1 cellular context compared by ENCODE assay signal in the genomic region with DNA sequence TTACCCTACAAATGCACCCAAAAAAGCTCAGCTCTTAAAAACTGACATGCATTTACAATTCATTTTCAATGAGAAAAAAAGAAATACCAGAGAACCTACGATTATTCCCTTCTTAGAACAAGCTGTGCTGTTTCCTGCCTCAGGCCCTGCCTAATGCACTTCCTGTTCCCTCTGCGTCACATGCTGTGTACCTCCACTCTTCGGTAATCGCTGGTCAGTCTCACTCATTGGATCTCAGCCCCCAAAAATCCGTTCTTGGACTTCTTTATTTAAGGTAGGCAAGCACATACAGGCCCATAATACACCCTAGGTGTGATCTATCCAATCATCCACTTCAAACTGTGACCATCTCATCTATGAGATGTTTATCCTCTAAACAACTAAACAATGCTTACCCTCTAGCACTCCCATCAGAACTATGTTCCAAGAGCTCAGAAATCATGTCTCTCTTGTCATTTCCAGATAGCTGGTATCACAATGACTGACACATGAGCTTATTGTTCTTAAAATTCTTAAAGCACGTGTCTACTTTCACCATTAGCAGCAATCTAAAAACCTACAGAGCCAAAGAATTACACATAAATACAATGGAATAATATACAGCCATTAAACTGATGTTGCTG.
TF ChIP-seq lines count a peak whose summit lies in the region.

No MANE protein-coding gene starts in this region.

TF ChIP-seq in GM12878, 131 proteins besides CTCF, POLR2A, EP300 and RAD21 (continued from another document):
- TF ChIP-seq, protein P1, sequence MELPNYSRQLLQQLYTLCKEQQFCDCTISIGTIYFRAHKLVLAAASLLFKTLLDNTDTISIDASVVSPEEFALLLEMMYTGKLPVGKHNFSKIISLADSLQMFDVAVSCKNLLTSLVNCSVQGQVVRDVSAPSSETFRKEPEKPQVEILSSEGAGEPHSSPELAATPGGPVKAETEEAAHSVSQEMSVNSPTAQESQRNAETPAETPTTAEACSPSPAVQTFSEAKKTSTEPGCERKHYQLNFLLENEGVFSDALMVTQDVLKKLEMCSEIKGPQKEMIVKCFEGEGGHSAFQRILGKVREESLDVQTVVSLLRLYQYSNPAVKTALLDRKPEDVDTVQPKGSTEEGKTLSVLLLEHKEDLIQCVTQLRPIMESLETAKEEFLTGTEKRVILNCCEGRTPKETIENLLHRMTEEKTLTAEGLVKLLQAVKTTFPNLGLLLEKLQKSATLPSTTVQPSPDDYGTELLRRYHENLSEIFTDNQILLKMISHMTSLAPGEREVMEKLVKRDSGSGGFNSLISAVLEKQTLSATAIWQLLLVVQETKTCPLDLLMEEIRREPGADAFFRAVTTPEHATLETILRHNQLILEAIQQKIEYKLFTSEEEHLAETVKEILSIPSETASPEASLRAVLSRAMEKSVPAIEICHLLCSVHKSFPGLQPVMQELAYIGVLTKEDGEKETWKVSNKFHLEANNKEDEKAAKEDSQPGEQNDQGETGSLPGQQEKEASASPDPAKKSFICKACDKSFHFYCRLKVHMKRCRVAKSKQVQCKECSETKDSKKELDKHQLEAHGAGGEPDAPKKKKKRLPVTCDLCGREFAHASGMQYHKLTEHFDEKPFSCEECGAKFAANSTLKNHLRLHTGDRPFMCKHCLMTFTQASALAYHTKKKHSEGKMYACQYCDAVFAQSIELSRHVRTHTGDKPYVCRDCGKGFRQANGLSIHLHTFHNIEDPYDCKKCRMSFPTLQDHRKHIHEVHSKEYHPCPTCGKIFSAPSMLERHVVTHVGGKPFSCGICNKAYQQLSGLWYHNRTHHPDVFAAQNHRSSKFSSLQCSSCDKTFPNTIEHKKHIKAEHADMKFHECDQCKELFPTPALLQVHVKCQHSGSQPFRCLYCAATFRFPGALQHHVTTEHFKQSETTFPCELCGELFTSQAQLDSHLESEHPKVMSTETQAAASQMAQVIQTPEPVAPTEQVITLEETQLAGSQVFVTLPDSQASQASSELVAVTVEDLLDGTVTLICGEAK (IDR thresholded peaks at IDR 0.05; ENCODE audit: borderline replicate concordance), result peak; percentile 14; the same call in 1 of the 2 replicates
- TF ChIP-seq, protein P2, sequence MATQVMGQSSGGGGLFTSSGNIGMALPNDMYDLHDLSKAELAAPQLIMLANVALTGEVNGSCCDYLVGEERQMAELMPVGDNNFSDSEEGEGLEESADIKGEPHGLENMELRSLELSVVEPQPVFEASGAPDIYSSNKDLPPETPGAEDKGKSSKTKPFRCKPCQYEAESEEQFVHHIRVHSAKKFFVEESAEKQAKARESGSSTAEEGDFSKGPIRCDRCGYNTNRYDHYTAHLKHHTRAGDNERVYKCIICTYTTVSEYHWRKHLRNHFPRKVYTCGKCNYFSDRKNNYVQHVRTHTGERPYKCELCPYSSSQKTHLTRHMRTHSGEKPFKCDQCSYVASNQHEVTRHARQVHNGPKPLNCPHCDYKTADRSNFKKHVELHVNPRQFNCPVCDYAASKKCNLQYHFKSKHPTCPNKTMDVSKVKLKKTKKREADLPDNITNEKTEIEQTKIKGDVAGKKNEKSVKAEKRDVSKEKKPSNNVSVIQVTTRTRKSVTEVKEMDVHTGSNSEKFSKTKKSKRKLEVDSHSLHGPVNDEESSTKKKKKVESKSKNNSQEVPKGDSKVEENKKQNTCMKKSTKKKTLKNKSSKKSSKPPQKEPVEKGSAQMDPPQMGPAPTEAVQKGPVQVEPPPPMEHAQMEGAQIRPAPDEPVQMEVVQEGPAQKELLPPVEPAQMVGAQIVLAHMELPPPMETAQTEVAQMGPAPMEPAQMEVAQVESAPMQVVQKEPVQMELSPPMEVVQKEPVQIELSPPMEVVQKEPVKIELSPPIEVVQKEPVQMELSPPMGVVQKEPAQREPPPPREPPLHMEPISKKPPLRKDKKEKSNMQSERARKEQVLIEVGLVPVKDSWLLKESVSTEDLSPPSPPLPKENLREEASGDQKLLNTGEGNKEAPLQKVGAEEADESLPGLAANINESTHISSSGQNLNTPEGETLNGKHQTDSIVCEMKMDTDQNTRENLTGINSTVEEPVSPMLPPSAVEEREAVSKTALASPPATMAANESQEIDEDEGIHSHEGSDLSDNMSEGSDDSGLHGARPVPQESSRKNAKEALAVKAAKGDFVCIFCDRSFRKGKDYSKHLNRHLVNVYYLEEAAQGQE (IDR thresholded peaks at IDR 0.05; ENCODE audit: low read depth, low read length), result no peak
- TF ChIP-seq, protein P3, sequence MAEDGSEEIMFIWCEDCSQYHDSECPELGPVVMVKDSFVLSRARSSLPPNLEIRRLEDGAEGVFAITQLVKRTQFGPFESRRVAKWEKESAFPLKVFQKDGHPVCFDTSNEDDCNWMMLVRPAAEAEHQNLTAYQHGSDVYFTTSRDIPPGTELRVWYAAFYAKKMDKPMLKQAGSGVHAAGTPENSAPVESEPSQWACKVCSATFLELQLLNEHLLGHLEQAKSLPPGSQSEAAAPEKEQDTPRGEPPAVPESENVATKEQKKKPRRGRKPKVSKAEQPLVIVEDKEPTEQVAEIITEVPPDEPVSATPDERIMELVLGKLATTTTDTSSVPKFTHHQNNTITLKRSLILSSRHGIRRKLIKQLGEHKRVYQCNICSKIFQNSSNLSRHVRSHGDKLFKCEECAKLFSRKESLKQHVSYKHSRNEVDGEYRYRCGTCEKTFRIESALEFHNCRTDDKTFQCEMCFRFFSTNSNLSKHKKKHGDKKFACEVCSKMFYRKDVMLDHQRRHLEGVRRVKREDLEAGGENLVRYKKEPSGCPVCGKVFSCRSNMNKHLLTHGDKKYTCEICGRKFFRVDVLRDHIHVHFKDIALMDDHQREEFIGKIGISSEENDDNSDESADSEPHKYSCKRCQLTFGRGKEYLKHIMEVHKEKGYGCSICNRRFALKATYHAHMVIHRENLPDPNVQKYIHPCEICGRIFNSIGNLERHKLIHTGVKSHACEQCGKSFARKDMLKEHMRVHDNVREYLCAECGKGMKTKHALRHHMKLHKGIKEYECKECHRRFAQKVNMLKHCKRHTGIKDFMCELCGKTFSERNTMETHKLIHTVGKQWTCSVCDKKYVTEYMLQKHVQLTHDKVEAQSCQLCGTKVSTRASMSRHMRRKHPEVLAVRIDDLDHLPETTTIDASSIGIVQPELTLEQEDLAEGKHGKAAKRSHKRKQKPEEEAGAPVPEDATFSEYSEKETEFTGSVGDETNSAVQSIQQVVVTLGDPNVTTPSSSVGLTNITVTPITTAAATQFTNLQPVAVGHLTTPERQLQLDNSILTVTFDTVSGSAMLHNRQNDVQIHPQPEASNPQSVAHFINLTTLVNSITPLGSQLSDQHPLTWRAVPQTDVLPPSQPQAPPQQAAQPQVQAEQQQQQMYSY (CRISPR knock-in tag; IDR thresholded peaks at IDR 0.05), result no peak
- TF ChIP-seq RAD51 (IDR thresholded peaks at IDR 0.05), result peak; percentile 46; the same call in 1 of the 2 replicates
- TF ChIP-seq SMAD5 (IDR thresholded peaks at IDR 0.05; ENCODE audit: low read depth), result no peak
- TF ChIP-seq BCL11A (IDR thresholded peaks at IDR 0.05; ENCODE audit: low read depth, low read length), result no peak
- TF ChIP-seq NR2F1 (conservative IDR thresholded peaks at IDR 0.05), result no peak
